In genomic region chr2:25362564-25363145, GRCh38 we compare ENCODE assay signal across 8 cellular contexts. TPM values are rescaled to one million over a fixed set of nuclear protein-coding genes. Genes with fewer than 3 reads are reported as not detected.
A peak's percentile ranks its signal among the peaks of the same experiment; 100 is the strongest.
DNase-seq lines count a peak whose midpoint lies in the region; ATAC-seq, FAIRE-seq and TF ChIP-seq lines count a peak whose summit lies in the region.

No MANE protein-coding gene starts in this region.

- H3K9me3 ChIP-seq in HUES64 (ENCODE audit: insufficient read depth, low read depth, low read length) (no peaks in the 10 kb centered on the region), H1 (ENCODE audit: insufficient read depth in 2 of 2, low read depth in 1 of 2, low read length in 1 of 2) (no peaks in the 10 kb centered on the region)

- peak overlapping the region; percentile 7 for H3K27ac Mint-ChIP-seq in Calu3 (ENCODE audit: unreplicated experiment)
- H3K27ac Mint-ChIP-seq in activated CD4-positive, alpha-beta T cell treated with anti-CD3 and anti-CD28 coated beads for 36 hours, result peak overlapping the region; percentile 96
- H3K27ac Mint-ChIP-seq in neural crest cell (ENCODE audit: unreplicated experiment), result no peak overlapping the region

- H3K4me3 ChIP-seq in HUES64 (ENCODE audit: low read length) (peak overlapping the region; percentile 12; the same call in 1 of the 2 replicates), H1 (ENCODE audit: extremely low read depth in 1 of 4, insufficient read depth in 2 of 4, low read depth in 3 of 4, low read length in 4 of 4) (peak overlapping the region in 1 of 4 experiments; percentile 11; a peak in 1 of 8 replicates), urinary bladder (ENCODE audit: low read depth, low read length) (peak overlapping the region; percentile 45)

- peaks cover 46% of the 10 kb centered on the region; the same call in 1 of the 2 replicates for H3K27me3 ChIP-seq in HUES64 (ENCODE audit: insufficient read depth, low read length)
- peaks cover 0 to 31% (median 22%) of the 10 kb centered on the region in 4 experiments; a peak in 6 of 7 replicates for H3K27me3 ChIP-seq in H1 (replicated peaks in 1 of 4; ENCODE audit: control insufficient read depth in 3 of 4, extremely low read depth in 1 of 4, insufficient read depth in 3 of 4, low read length in 3 of 4)

- H3K4me3 Mint-ChIP-seq in Calu3 (ENCODE audit: low read depth, unreplicated experiment), result peak overlapping the region; percentile 59
- H3K4me3 Mint-ChIP-seq in activated CD4-positive, alpha-beta T cell treated with anti-CD3 and anti-CD28 coated beads for 36 hours, result peak overlapping the region; percentile 79
- H3K4me3 Mint-ChIP-seq in neural crest cell, result peak overlapping the region; percentile 2

- H3K79me1 ChIP-seq in H1 (ENCODE audit: low read depth, low read length), result no peaks in the 10 kb centered on the region

- peaks cover 5% of the 10 kb centered on the region; the same call in 1 of the 2 replicates for H3K4me1 ChIP-seq in HUES64 (ENCODE audit: insufficient read depth, low read length)
- H3K4me1 ChIP-seq in H1 (replicated peaks in 1 of 4; ENCODE audit: control insufficient read depth in 3 of 4, insufficient read depth in 4 of 4, low read length in 3 of 4), result peaks cover 0 to 9% (median 5%) of the 10 kb centered on the region in 4 experiments; a peak in 6 of 7 replicates
- H3K4me1 ChIP-seq in urinary bladder (ENCODE audit: insufficient read depth), result no peaks in the 10 kb centered on the region

- no peak overlapping the region for H2BK15ac ChIP-seq in H1 (ENCODE audit: low read length)

- H4K5ac ChIP-seq in H1 (ENCODE audit: insufficient read length, low read depth, low read length), result no peak overlapping the region

- H2BK20ac ChIP-seq in H1 (ENCODE audit: low read length), result no peak overlapping the region

- H3K23me2 ChIP-seq in H1 (ENCODE audit: low read depth, low read length), result no peaks in the 10 kb centered on the region

- TF ChIP-seq POLR2A in H1 (IDR thresholded peaks at IDR 0.05; ENCODE audit: control extremely low read depth in 1 of 2, low read depth in 2 of 2, low read length in 2 of 2), result no peak

- no peak for TF ChIP-seq CTCF in Calu3 (IDR thresholded peaks at IDR 0.05; ENCODE audit: unreplicated experiment)
- TF ChIP-seq CTCF in H1 (IDR thresholded peaks at IDR 0.05; ENCODE audit: control extremely low read depth in 1 of 3, insufficient read depth in 1 of 3, low read depth in 1 of 3, low read length in 3 of 3), result no peak
- no peak for TF ChIP-seq CTCF in neural crest cell (conservative IDR thresholded peaks at IDR 0.05)

- H3K27ac ChIP-seq in HUES64 (ENCODE audit: low read depth, low read length), result no peak overlapping the region
- H3K27ac ChIP-seq in H1 (ENCODE audit: low read depth, low read length), result no peak overlapping the region
- H3K27ac ChIP-seq in urinary bladder (ENCODE audit: low read depth), result peak overlapping the region; percentile 72

- no peak overlapping the region for H3K18ac ChIP-seq in H1 (ENCODE audit: extremely low read depth, low read length)

- H3K9ac ChIP-seq in HUES64 (ENCODE audit: low read depth, low read length), result no peak overlapping the region
- H3K9ac ChIP-seq in H1 (replicated peaks in 1 of 4; ENCODE audit: extremely low read depth in 1 of 4, low read depth in 3 of 4, low read length in 3 of 4), result no peak overlapping the region

- WGBS in HUES64, result 88% methylated on average over 19 of the region's 19 CpGs
- WGBS in H1 (ENCODE audit: extremely low coverage in 1 of 2, insufficient coverage in 1 of 2, insufficient read length in 1 of 2, insufficient replicate concordance in 2 of 2, low coverage in 1 of 2, low lambda C conversion rate in 2 of 2, missing lambda C conversion rate in 1 of 2), 2 experiments, result 88% methylated on average over 16 of the region's 19 CpGs; no CpG with 5 or more reads in 1 of the 2 experiments
- 48% methylated on average over 19 of the region's 19 CpGs for WGBS in urinary bladder

- H4K20me1 ChIP-seq in H1 (replicated peaks in 1 of 2; ENCODE audit: control insufficient read depth in 1 of 2, insufficient read depth in 2 of 2, low read length in 2 of 2), result peaks cover 0 to 1% of the 10 kb centered on the region in 2 experiments

- H3K36me3 ChIP-seq in HUES64 (ENCODE audit: insufficient read depth, low read length) (no peaks in the 10 kb centered on the region), H1 (ENCODE audit: control insufficient read depth in 2 of 4, insufficient read depth in 4 of 4, low read length in 3 of 4) (no peaks in the 10 kb centered on the region), urinary bladder (ENCODE audit: insufficient read depth) (no peaks in the 10 kb centered on the region)

- POLR2A ChIA-PET in activated CD4-positive, alpha-beta T cell treated with anti-CD3 and anti-CD28 coated beads for 36 hours (lab: Charles Lee), result interaction anchor here (0.5 to 1.6 kb wide), 6 partner anchors 14 to 89 kb away, joined by 3 to 10 read pairs (median 3); no protein-coding TSS in a partner anchor
- POLR2A ChIA-PET in H1 (lab: Charles Lee; ENCODE audit: partially characterized antibody), result interaction anchor here (1.0 to 2.4 kb wide), 6 partner anchors 9 to 61 kb away, joined by 3 to 10 read pairs (median 7); no protein-coding TSS in a partner anchor

- H3K4me1 Mint-ChIP-seq in Calu3 (ENCODE audit: low read depth, unreplicated experiment) (peaks cover 25% of the 10 kb centered on the region), neural crest cell (peaks cover 17% of the 10 kb centered on the region)
- H3K4me1 Mint-ChIP-seq in activated CD4-positive, alpha-beta T cell treated with anti-CD3 and anti-CD28 coated beads for 36 hours, result peaks cover 14% of the 10 kb centered on the region

- no peak overlapping the region for H3K23ac ChIP-seq in H1 (ENCODE audit: insufficient read length)

- H2AK5ac ChIP-seq in H1 (ENCODE audit: low read depth, low read length), result no peak overlapping the region

- no peaks in the 10 kb centered on the region for H3K27me3 Mint-ChIP-seq in Calu3 (ENCODE audit: unreplicated experiment)
- no peaks in the 10 kb centered on the region for H3K27me3 Mint-ChIP-seq in activated CD4-positive, alpha-beta T cell treated with anti-CD3 and anti-CD28 coated beads for 36 hours
- H3K27me3 Mint-ChIP-seq in neural crest cell (ENCODE audit: low read depth), result no peaks in the 10 kb centered on the region

- intact Hi-C loops in Calu3 (cut with micrococcal nuclease; ENCODE audit: unreplicated experiment), result loop anchor here (5.0 kb wide), 1 partner anchor 160 kb away; no protein-coding TSS in a partner anchor
- intact Hi-C loops in activated CD4-positive, alpha-beta T cell treated with anti-CD3 and anti-CD28 coated beads for 36 hours (cut with DNase I, micrococcal nuclease), result loop anchor here (1.0 to 10.0 kb wide), 10 partner anchors 14 to 512 kb away; partner anchors contain the start of gene ASXL2 (in 1 of the 2)

- peak; percentile 64 for ATAC-seq in GM21367 (IDR thresholded peaks at IDR 0.05; ENCODE audit: unreplicated experiment)
- ATAC-seq in activated CD4-positive, alpha-beta T cell treated with anti-CD3 and anti-CD28 coated beads for 36 hours, result peak; percentile 72

- no peak for TF ChIP-seq EP300 in H1 (IDR thresholded peaks at IDR 0.05; ENCODE audit: borderline replicate concordance in 1 of 2, low read depth in 2 of 2, low read length in 2 of 2)

- no peak overlapping the region for H3K14ac ChIP-seq in H1 (ENCODE audit: insufficient read length)

- peak overlapping the region; percentile 17 for H4K91ac ChIP-seq in H1 (replicated peaks; ENCODE audit: insufficient read length, low read length)

- 0 out of 4 replicates have a peak overlapping the region, but pooled peaks of 1 of the 2 experiments have one; percentile 5 for H3K4me2 ChIP-seq in H1 (ENCODE audit: insufficient read depth in 1 of 2, low read depth in 2 of 2, low read length in 2 of 2)

- H4K8ac ChIP-seq in H1 (ENCODE audit: extremely low read depth, insufficient read depth, low read length), result peak overlapping the region; percentile 39; the same call in 1 of the 2 replicates

- FAIRE-seq in H1 (lab: Jason Lieb, UNC), result no peak
- no peak for FAIRE-seq in RCC 7860 (lab: Jason Lieb, UNC)

- DNase-seq in Calu3, result no peak
- peak; percentile 81 for DNase-seq in activated CD4-positive, alpha-beta T cell treated with anti-CD3 and anti-CD28 coated beads for 36 hours
- no peak for DNase-seq in H1 (ENCODE audit: low read depth in 1 of 2, low spot score in 2 of 2)
- no peak for DNase-seq in neural crest cell (ENCODE audit: low read depth, low spot score)
- DNase-seq in RCC 7860 (ENCODE audit: low spot score), result no peak

- no peak overlapping the region for H2BK12ac ChIP-seq in H1 (ENCODE audit: low read depth, low read length)

- H2BK120ac ChIP-seq in H1 (replicated peaks; ENCODE audit: low read depth, low read length), result no peak overlapping the region

- no peak for TF ChIP-seq RAD21 in H1 (IDR thresholded peaks at IDR 0.05 in 1 of 2, conservative IDR thresholded peaks at IDR 0.05 in 1 of 2; ENCODE audit: low read depth in 2 of 2, low read length in 2 of 2)

- CTCF ChIA-PET in Calu3 (lab: Charles Lee) (interaction anchor here (0.6 to 1.6 kb wide), 11 partner anchors 9 to 311 kb away, joined by 3 to 12 read pairs (median 4); no protein-coding TSS in a partner anchor), H1 (lab: Charles Lee; ENCODE audit: partially characterized antibody) (interaction anchor here (0.6 to 8.1 kb wide), 42 partner anchors 9 to 759 kb away, joined by 3 to 108 read pairs (median 4); partner anchors contain the start of gene DNMT3A)
- CTCF ChIA-PET in activated CD4-positive, alpha-beta T cell treated with anti-CD3 and anti-CD28 coated beads for 36 hours (lab: Charles Lee), result interaction anchor here (0.5 to 4.1 kb wide), 45 partner anchors 11 to 474 kb away, joined by 3 to 105 read pairs (median 4); partner anchors contain the start of gene DNMT3A

- H3K9me3 Mint-ChIP-seq in Calu3 (ENCODE audit: low read depth, unreplicated experiment) (no peaks in the 10 kb centered on the region), neural crest cell (no peaks in the 10 kb centered on the region)
- H3K9me3 Mint-ChIP-seq in activated CD4-positive, alpha-beta T cell treated with anti-CD3 and anti-CD28 coated beads for 36 hours (ENCODE audit: low read depth), result no peaks in the 10 kb centered on the region

- no peaks in the 10 kb centered on the region for H3K79me2 ChIP-seq in H1 (ENCODE audit: control insufficient read depth in 1 of 2, insufficient read depth in 2 of 2, low read length in 2 of 2)

- no peak overlapping the region for H2AFZ ChIP-seq in H1 (ENCODE audit: low read length)

- H2BK5ac ChIP-seq in H1 (ENCODE audit: low read depth, low read length), result no peak overlapping the region

- H3K36me3 Mint-ChIP-seq in Calu3 (ENCODE audit: insufficient read depth, unreplicated experiment) (peaks cover 14% of the 10 kb centered on the region), neural crest cell (ENCODE audit: low read depth) (no peaks in the 10 kb centered on the region)
- no peaks in the 10 kb centered on the region for H3K36me3 Mint-ChIP-seq in activated CD4-positive, alpha-beta T cell treated with anti-CD3 and anti-CD28 coated beads for 36 hours (ENCODE audit: low read depth)

- no peak overlapping the region for H3K4ac ChIP-seq in H1 (replicated peaks; ENCODE audit: insufficient read length, low read depth, low read length)

- no peak overlapping the region for H3K56ac ChIP-seq in H1 (replicated peaks; ENCODE audit: insufficient read length, low read depth, low read length)

- BruUV-seq in Calu3 (replicated peaks; lab: Mats Ljungman, UMichigan), result no TSS peak

RNA-seq across cellular contexts. Expression of gene DNMT3A, which starts 20.9 kb away (rescaled TPM):
- total RNA-seq in Calu3 (2022) (32.8 and 35.7 TPM in 2 replicates), neural crest cell (113 and 114 TPM in 2 replicates), urinary bladder (34.1 TPM)
- 73.6 TPM for polyA plus RNA-seq in HUES64 (2013, experiment 1 of 2)
- polyA plus RNA-seq in HUES64 (2013, experiment 2 of 2), result 65.6 TPM
- 10 to 100 TPM; 62.3 to 76.2 TPM for total RNA-seq in activated CD4-positive, alpha-beta T cell treated with anti-CD3 and anti-CD28 coated beads for 36 hours
- 162 and 178 TPM in 2 replicates for total RNA-seq in H1 (2021; fragmentation: NEBNext Ultra II Directional; extraction: Animal tissue kit (Norgen Biotek cat#: 25700))
- polyA plus RNA-seq in H1 (2011; rRNA removed) (33.6 and 50.8 TPM in 2 replicates), urinary bladder (11.4 TPM)
- 36.6 TPM for polyA plus RNA-seq in H1 (2011; cell fraction: cytosol; rRNA removed)
- 120 TPM for polyA plus RNA-seq in H1 (2011; cell fraction: nucleus; rRNA removed)
- 95.4 to 118 TPM (median 100 TPM) in 4 replicates for polyA plus RNA-seq in H1 (2012, experiment 1 of 2)
- polyA plus RNA-seq in H1 (2012, experiment 2 of 2), result 19.1 TPM
- 58.9 TPM for polyA plus RNA-seq in H1 (2013, experiment 1 of 2)
- polyA plus RNA-seq in H1 (2013, experiment 2 of 2), result 54.4 TPM
- polyA minus RNA-seq in H1 (2011; rRNA and poly(A)+ RNA removed), result 80.2 and 102 TPM in 2 replicates
- 99.8 TPM for polyA minus RNA-seq in H1 (2011; cell fraction: cytosol; rRNA and poly(A)+ RNA removed)
- polyA minus RNA-seq in H1 (2011; cell fraction: nucleus; rRNA and poly(A)+ RNA removed), result 85.2 TPM

Comparison
In these comparisons a context has a peak if more than half of its experiments do, and no peak if none do; other contexts are left out.
1. H3K4me3 Mint-ChIP-seq: peak in every context shown above with its lines; median percentile 79 in activated CD4-positive, alpha-beta T cell treated with anti-CD3 and anti-CD28 coated beads for 36 hours; 59 in Calu3; 2 in neural crest cell.